ENCODE assay signal across 8 cellular contexts in the genomic region with DNA sequence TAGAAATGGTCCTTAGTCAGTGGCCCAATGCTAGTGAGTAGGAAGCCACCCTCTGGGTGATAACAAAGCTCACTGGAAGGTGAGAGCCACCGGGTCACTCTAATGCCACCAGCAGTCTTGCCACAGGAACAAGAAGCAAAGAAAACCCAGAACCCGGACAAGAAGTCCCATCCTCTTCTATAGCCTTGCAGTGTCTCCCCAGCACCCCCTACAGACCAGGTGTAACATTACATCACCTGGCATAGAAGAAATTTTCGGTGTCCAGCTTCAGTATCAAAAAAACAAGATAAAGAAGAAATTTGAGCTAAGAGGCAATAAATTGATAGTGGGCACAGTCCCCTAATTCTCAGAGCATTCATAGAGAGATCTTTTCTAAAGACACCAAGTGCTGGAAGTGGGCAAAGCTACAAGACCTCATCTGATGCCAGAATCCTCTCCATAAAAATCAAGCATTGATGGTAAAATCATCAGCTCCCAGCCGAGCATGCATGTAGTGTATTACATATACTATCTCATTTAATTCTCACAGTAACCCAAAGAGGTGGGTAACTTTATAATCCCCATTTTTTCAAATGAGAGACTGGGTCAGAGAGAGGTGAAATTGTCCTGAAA.
DNase-seq lines count a peak whose midpoint lies in the region; ATAC-seq and TF ChIP-seq lines count a peak whose summit lies in the region.

No MANE protein-coding gene starts in this region.

- DNase-seq in Daoy (ENCODE audit: low read depth) (peak; percentile 24), OCI-M1 (lab: John Stamatoyannopoulos, UW) (peak; percentile 17), fibroblast of mammary gland (ENCODE audit: low read depth) (peak; percentile 5), SK-N-DZ (ENCODE audit: low spot score) (no peak), hepatic stellate cell (ENCODE audit: low spot score) (no peak), cerebellum (ENCODE audit: low spot score) (no peak)

- no peak overlapping the region for H3K27ac ChIP-seq in 22Rv1

- no peak overlapping the region for H3K4me3 ChIP-seq in fibroblast of mammary gland (ENCODE audit: control insufficient read depth, low read depth, low read length)

- peak; percentile 89 for TF ChIP-seq CTCF in 22Rv1 (IDR thresholded peaks at IDR 0.05)
- TF ChIP-seq CTCF in fibroblast of mammary gland (conservative IDR thresholded peaks at IDR 0.05; ENCODE audit: control insufficient read depth, insufficient read depth, low read depth, low read length) = peak; percentile 50

- ATAC-seq in HG03045 (IDR thresholded peaks at IDR 0.05; ENCODE audit: unreplicated experiment) = no peak

Comparison
In these comparisons a context has a peak if more than half of its experiments do, and no peak if none do; other contexts are left out.
1. DNase-seq: peak in Daoy (single experiment), OCI-M1 (single experiment) and fibroblast of mammary gland (single experiment); none in SK-N-DZ (single experiment), hepatic stellate cell (single experiment) and cerebellum (single experiment).